ENCODE assay signal across 1 cellular context in genomic region chr10:96832721-96833219, GRCh38.
TF ChIP-seq lines count a peak whose summit lies in the region.

No MANE protein-coding gene starts in this region.

TF ChIP-seq in K562, 482 proteins besides CTCF, POLR2A, EP300 and RAD21 (continued from another document and continues in another):
- TF ChIP-seq, protein P1, sequence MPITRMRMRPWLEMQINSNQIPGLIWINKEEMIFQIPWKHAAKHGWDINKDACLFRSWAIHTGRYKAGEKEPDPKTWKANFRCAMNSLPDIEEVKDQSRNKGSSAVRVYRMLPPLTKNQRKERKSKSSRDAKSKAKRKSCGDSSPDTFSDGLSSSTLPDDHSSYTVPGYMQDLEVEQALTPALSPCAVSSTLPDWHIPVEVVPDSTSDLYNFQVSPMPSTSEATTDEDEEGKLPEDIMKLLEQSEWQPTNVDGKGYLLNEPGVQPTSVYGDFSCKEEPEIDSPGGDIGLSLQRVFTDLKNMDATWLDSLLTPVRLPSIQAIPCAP (CRISPR knock-in tag; IDR thresholded peaks at IDR 0.05; ENCODE audit: borderline replicate concordance), result no peak
- peak in 1 of 2 experiments; percentile 51; a peak in 1 of 4 replicates for TF ChIP-seq HDAC1 (IDR thresholded peaks at IDR 0.05)
- no peak for TF ChIP-seq NBN (IDR thresholded peaks at IDR 0.05; ENCODE audit: low read depth)
- TF ChIP-seq NRF1 (conservative IDR thresholded peaks at IDR 0.05 in 1 of 2, IDR thresholded peaks at IDR 0.05 in 1 of 2), result 0 out of 4 replicates have a peak, but pooled peaks of 1 of the 2 experiments have one; percentile 28
- peak; percentile 40; the same call in 1 of the 2 replicates for TF ChIP-seq MECOM (CRISPR knock-in tag; IDR thresholded peaks at IDR 0.05)
- peak; percentile 41 for TF ChIP-seq FIP1L1 (IDR thresholded peaks at IDR 0.05; ENCODE audit: low read depth, low read length, poor library complexity, severe bottlenecking)
- TF ChIP-seq GTF2B (IDR thresholded peaks at IDR 0.05; ENCODE audit: extremely low read depth, insufficient read length), result no peak
- peak; percentile 92; the same call in 1 of the 2 replicates for TF ChIP-seq ZNF197 (CRISPR knock-in tag; IDR thresholded peaks at IDR 0.05; ENCODE audit: low read depth)
- peak; percentile 86 for TF ChIP-seq RBFOX2 (IDR thresholded peaks at IDR 0.05; ENCODE audit: low read depth, low read length)
- TF ChIP-seq ZNF175 (CRISPR knock-in tag; IDR thresholded peaks at IDR 0.05; ENCODE audit: low read depth), result peak; percentile 96
- TF ChIP-seq BRCA1 (IDR thresholded peaks at IDR 0.05), result no peak
- no peak for TF ChIP-seq BRCA1 (CRISPR knock-in tag; IDR thresholded peaks at IDR 0.05)
- peak; percentile 81 for TF ChIP-seq DMBX1 (CRISPR knock-in tag; IDR thresholded peaks at IDR 0.05; ENCODE audit: borderline replicate concordance)
- TF ChIP-seq YY1 (IDR thresholded peaks at IDR 0.05; ENCODE audit: borderline replicate concordance in 1 of 3, control insufficient read depth in 1 of 3, extremely low read depth in 1 of 3, insufficient read depth in 3 of 3, insufficient read length in 1 of 3, insufficient replicate concordance in 2 of 3, low read depth in 1 of 3, low read length in 2 of 3), result peak; percentile 49 to 87 (median 82)
- no peak for TF ChIP-seq RFX1 (IDR thresholded peaks at IDR 0.05)
- TF ChIP-seq, protein P2, sequence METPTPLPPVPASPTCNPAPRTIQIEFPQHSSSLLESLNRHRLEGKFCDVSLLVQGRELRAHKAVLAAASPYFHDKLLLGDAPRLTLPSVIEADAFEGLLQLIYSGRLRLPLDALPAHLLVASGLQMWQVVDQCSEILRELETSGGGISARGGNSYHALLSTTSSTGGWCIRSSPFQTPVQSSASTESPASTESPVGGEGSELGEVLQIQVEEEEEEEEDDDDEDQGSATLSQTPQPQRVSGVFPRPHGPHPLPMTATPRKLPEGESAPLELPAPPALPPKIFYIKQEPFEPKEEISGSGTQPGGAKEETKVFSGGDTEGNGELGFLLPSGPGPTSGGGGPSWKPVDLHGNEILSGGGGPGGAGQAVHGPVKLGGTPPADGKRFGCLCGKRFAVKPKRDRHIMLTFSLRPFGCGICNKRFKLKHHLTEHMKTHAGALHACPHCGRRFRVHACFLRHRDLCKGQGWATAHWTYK (CRISPR knock-in tag; IDR thresholded peaks at IDR 0.05), result peak; percentile 65; the same call in 1 of the 2 replicates
- TF ChIP-seq, protein P3, sequence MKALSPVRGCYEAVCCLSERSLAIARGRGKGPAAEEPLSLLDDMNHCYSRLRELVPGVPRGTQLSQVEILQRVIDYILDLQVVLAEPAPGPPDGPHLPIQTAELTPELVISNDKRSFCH (CRISPR knock-in tag; IDR thresholded peaks at IDR 0.05), result no peak
- TF ChIP-seq, protein P3 (tag; IDR thresholded peaks at IDR 0.05), result peak; percentile 76
- TF ChIP-seq ZKSCAN8 (CRISPR knock-in tag; IDR thresholded peaks at IDR 0.05), result peak; percentile 86; the same call in 1 of the 2 replicates
- peak; percentile 56; the same call in 1 of the 2 replicates for TF ChIP-seq ZNF668 (CRISPR knock-in tag; IDR thresholded peaks at IDR 0.05)
- no peak for TF ChIP-seq HBP1 (CRISPR knock-in tag; IDR thresholded peaks at IDR 0.05)
- TF ChIP-seq, protein P4, sequence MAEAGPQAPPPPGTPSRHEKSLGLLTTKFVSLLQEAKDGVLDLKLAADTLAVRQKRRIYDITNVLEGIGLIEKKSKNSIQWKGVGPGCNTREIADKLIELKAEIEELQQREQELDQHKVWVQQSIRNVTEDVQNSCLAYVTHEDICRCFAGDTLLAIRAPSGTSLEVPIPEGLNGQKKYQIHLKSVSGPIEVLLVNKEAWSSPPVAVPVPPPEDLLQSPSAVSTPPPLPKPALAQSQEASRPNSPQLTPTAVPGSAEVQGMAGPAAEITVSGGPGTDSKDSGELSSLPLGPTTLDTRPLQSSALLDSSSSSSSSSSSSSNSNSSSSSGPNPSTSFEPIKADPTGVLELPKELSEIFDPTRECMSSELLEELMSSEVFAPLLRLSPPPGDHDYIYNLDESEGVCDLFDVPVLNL (CRISPR knock-in tag; IDR thresholded peaks at IDR 0.05; ENCODE audit: low read depth), result no peak
- TF ChIP-seq XRCC4 (IDR thresholded peaks at IDR 0.05; ENCODE audit: extremely low read depth, insufficient read depth, insufficient read length), result no peak
- no peak for TF ChIP-seq NR2C2 (CRISPR knock-in tag; IDR thresholded peaks at IDR 0.05)
- TF ChIP-seq NR2C2 (tag; IDR thresholded peaks at IDR 0.05), result no peak; the same call in 1 of the 2 replicates
- TF ChIP-seq ZNF766 (CRISPR knock-in tag; conservative IDR thresholded peaks at IDR 0.05), result peak; percentile 95
- peak; percentile 96 for TF ChIP-seq ZNF589 (CRISPR knock-in tag; IDR thresholded peaks at IDR 0.05; ENCODE audit: low read depth)
- TF ChIP-seq ZNF644 (tag; IDR thresholded peaks at IDR 0.05; ENCODE audit: low read depth), result peak; percentile 92
- no peak for TF ChIP-seq SAFB2 (IDR thresholded peaks at IDR 0.05; ENCODE audit: borderline replicate concordance, low read depth, low read length, severe bottlenecking)
- TF ChIP-seq, protein P5, sequence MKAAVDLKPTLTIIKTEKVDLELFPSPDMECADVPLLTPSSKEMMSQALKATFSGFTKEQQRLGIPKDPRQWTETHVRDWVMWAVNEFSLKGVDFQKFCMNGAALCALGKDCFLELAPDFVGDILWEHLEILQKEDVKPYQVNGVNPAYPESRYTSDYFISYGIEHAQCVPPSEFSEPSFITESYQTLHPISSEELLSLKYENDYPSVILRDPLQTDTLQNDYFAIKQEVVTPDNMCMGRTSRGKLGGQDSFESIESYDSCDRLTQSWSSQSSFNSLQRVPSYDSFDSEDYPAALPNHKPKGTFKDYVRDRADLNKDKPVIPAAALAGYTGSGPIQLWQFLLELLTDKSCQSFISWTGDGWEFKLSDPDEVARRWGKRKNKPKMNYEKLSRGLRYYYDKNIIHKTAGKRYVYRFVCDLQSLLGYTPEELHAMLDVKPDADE (conservative IDR thresholded peaks at IDR 0.05; ENCODE audit: control insufficient read depth, low read depth, low read length), result 0 out of 2 replicates have a peak, but pooled peaks have one; percentile 18
- peak; percentile 49; the same call in 1 of the 2 replicates for TF ChIP-seq FOSL1 (tag; conservative IDR thresholded peaks at IDR 0.05)
- TF ChIP-seq ZNF41 (CRISPR knock-in tag; conservative IDR thresholded peaks at IDR 0.05), result no peak
- TF ChIP-seq U2AF2 (optimal IDR thresholded peaks at IDR 0.05; ENCODE audit: low read depth, low read length), result no peak
- TF ChIP-seq ATF1 (CRISPR knock-in tag; IDR thresholded peaks at IDR 0.05), result no peak
- no peak for TF ChIP-seq ATF1 (tag; IDR thresholded peaks at IDR 0.05)
- TF ChIP-seq CREB5 (CRISPR knock-in tag; IDR thresholded peaks at IDR 0.05), result no peak
- peak; percentile 98 for TF ChIP-seq RBM22 (IDR thresholded peaks at IDR 0.05; ENCODE audit: low read depth, low read length, poor library complexity, severe bottlenecking)
- peak; percentile 56 for TF ChIP-seq CCNT2 (IDR thresholded peaks at IDR 0.05; ENCODE audit: borderline replicate concordance, extremely low read depth, insufficient read length, low read depth, low read length)
- no peak for TF ChIP-seq TCF7 (IDR thresholded peaks at IDR 0.05; ENCODE audit: borderline replicate concordance)
- TF ChIP-seq, protein P6, sequence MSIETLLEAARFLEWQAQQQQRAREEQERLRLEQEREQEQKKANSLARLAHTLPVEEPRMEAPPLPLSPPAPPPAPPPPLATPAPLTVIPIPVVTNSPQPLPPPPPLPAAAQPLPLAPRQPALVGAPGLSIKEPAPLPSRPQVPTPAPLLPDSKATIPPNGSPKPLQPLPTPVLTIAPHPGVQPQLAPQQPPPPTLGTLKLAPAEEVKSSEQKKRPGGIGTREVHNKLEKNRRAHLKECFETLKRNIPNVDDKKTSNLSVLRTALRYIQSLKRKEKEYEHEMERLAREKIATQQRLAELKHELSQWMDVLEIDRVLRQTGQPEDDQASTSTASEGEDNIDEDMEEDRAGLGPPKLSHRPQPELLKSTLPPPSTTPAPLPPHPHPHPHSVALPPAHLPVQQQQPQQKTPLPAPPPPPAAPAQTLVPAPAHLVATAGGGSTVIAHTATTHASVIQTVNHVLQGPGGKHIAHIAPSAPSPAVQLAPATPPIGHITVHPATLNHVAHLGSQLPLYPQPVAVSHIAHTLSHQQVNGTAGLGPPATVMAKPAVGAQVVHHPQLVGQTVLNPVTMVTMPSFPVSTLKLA (conservative IDR thresholded peaks at IDR 0.05), result peak in 1 of 2 experiments; percentile 60; a peak in 2 of 4 replicates
- TF ChIP-seq TCF3 (CRISPR knock-in tag; IDR thresholded peaks at IDR 0.05), result 0 out of 2 replicates have a peak, but pooled peaks have one; percentile 13
- peak; percentile 32 for TF ChIP-seq PRPF4 (IDR thresholded peaks at IDR 0.05; ENCODE audit: insufficient read depth, low read depth, low read length, poor library complexity, severe bottlenecking)
- peak; percentile 17; the same call in 1 of the 2 replicates for TF ChIP-seq AFF4 (CRISPR knock-in tag; IDR thresholded peaks at IDR 0.05)
